1 cellular context compared by ENCODE assay signal in genomic region chr10:60135020-60135419, GRCh38.
A peak's percentile ranks its signal among the peaks of the same experiment; 100 is the strongest.
TF ChIP-seq lines count a peak whose summit lies in the region.

No MANE protein-coding gene starts in this region.

TF ChIP-seq in K562, 482 proteins besides CTCF, POLR2A, EP300 and RAD21 (continued from another document):
- TF ChIP-seq TSHZ1 (CRISPR knock-in tag; IDR thresholded peaks at IDR 0.05) (no peak), NFYB (IDR thresholded peaks at IDR 0.05; ENCODE audit: extremely low read depth, insufficient read length) (no peak), DLX4 (CRISPR knock-in tag; IDR thresholded peaks at IDR 0.05) (no peak), POLR2G (IDR thresholded peaks at IDR 0.05; ENCODE audit: low read depth, low read length) (no peak), LARP7 (IDR thresholded peaks at IDR 0.05) (no peak), PHB2 (IDR thresholded peaks at IDR 0.05; ENCODE audit: low read depth) (no peak), MECOM (CRISPR knock-in tag; IDR thresholded peaks at IDR 0.05) (peak; percentile 99), ZNF316 (IDR thresholded peaks at IDR 0.05) (peak; percentile 98), POLR2B (IDR thresholded peaks at IDR 0.05; ENCODE audit: low read depth, partially characterized antibody) (no peak), MCM2 (IDR thresholded peaks at IDR 0.05; ENCODE audit: low read depth) (no peak), BRD9 (IDR thresholded peaks at IDR 0.05; ENCODE audit: low read depth, partially characterized antibody) (no peak), BACH1 (tag; IDR thresholded peaks at IDR 0.05) (peak; percentile 90)
- TF ChIP-seq, protein P1, sequence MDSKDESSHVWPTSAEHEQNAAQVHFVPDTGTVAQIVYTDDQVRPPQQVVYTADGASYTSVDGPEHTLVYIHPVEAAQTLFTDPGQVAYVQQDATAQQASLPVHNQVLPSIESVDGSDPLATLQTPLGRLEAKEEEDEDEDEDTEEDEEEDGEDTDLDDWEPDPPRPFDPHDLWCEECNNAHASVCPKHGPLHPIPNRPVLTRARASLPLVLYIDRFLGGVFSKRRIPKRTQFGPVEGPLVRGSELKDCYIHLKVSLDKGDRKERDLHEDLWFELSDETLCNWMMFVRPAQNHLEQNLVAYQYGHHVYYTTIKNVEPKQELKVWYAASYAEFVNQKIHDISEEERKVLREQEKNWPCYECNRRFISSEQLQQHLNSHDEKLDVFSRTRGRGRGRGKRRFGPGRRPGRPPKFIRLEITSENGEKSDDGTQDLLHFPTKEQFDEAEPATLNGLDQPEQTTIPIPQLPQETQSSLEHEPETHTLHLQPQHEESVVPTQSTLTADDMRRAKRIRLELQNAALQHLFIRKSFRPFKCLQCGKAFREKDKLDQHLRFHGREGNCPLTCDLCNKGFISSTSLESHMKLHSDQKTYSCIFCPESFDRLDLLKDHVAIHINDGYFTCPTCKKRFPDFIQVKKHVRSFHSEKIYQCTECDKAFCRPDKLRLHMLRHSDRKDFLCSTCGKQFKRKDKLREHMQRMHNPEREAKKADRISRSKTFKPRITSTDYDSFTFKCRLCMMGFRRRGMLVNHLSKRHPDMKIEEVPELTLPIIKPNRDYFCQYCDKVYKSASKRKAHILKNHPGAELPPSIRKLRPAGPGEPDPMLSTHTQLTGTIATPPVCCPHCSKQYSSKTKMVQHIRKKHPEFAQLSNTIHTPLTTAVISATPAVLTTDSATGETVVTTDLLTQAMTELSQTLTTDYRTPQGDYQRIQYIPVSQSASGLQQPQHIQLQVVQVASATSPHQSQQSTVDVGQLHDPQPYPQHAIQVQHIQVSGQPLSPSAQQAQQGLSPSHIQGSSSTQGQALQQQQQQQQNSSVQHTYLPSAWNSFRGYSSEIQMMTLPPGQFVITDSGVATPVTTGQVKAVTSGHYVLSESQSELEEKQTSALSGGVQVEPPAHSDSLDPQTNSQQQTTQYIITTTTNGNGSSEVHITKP (IDR thresholded peaks at IDR 0.05; ENCODE audit: partially characterized antibody): no peak
